Comparison of ENCODE assay signal across 1 cellular context in the genomic region with DNA sequence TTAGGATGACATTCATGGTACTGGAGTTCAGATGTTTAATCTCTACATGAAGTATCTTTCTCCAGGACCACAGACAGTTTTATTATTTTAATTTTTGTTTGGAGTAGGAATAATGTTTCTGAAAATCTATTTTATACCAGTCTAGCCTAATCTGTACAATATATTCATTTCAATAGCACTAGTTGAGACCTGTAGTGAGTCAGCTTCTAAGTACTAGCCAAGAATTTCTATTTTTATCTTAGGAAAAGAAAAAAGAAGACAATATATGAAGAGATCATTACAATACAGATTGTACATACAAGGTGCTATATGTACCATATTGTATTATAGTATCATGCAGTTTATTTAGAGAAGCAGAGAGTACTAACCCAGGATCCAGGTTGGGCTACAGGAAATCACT.
TF ChIP-seq lines count a peak whose summit lies in the region.

No MANE protein-coding gene starts in this region.

TF ChIP-seq in SK-N-SH treated with all-trans-retinoic acid at 6 μM for 48 hours, 23 proteins besides CTCF, POLR2A, EP300 and RAD21 (continued from another document):
- TF ChIP-seq, protein P1, sequence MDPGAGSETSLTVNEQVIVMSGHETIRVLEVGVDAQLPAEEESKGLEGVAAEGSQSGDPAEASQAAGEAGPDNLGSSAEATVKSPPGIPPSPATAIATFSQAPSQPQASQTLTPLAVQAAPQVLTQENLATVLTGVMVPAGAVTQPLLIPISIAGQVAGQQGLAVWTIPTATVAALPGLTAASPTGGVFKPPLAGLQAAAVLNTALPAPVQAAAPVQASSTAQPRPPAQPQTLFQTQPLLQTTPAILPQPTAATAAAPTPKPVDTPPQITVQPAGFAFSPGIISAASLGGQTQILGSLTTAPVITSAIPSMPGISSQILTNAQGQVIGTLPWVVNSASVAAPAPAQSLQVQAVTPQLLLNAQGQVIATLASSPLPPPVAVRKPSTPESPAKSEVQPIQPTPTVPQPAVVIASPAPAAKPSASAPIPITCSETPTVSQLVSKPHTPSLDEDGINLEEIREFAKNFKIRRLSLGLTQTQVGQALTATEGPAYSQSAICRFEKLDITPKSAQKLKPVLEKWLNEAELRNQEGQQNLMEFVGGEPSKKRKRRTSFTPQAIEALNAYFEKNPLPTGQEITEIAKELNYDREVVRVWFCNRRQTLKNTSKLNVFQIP (CRISPR knock-in tag; IDR thresholded peaks at IDR 0.05; ENCODE audit: borderline replicate concordance, low read depth), result no peak
- TF ChIP-seq ZNF565 (CRISPR knock-in tag; conservative IDR thresholded peaks at IDR 0.05; ENCODE audit: low read depth), result no peak
